Comparison of ENCODE assay signal across 8 cellular contexts in genomic region chr6:52694404-52694803, GRCh38.
"Had no signal": no experiment of that assay in that cellular context is flagged by ENCODE, and none has a peak within 500 bp of the region (broad histone marks: within the 10 kb centered on the region; RNA-seq: fewer than 3 reads in every experiment).

No MANE protein-coding gene starts in this region.

- H3K4me1 Mint-ChIP-seq: IgD-negative memory B cell had no signal

- FAIRE-seq: HTR-8/SVneo, K562 had no signal

- H3K4me3 ChIP-seq: K562 had no signal

- H3K9ac ChIP-seq: KMS-11 had no signal

- ATAC-seq: K562 had no signal

- H3K27ac Mint-ChIP-seq: IgD-negative memory B cell had no signal

- H3K4me3 Mint-ChIP-seq: IgD-negative memory B cell had no signal

- H3K27ac ChIP-seq: HL-60, KMS-11 had no signal

- H3K4me2 ChIP-seq: KMS-11 had no signal

- DNase-seq: IMR-90, KBM-7, KG1 had no signal
